In the genomic region with DNA sequence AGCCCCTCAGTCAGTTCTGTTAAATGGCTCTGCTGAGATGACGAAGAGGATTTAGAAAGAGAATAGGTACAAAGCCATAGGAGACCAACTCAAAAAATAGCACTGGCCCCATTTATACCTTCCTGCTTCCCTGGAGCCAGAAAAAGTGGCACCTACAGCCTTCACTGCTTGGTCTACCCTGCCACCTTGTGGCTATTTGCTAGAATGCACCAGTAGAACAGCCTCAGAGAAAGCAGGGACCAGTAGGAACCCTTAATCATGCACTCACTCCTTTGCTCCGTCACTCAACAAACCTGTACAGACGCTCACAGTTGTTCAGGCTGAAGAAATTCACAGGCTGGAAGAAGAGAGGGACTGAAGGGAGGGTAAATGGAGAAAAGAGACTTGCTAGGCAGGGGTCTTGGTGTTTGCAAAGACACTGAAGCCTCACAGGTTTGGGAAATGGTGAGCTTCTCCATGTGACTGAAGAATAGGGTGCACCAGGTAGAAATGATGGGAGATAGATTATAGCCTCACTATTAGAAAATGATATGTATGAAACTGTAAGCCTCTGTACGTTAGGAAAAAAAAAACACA, we compare ENCODE assay signal across 8 cellular contexts. TPM values are rescaled to one million over a fixed set of nuclear protein-coding genes. Genes with fewer than 3 reads are reported as not detected.
DNase-seq lines count a peak whose midpoint lies in the region; ATAC-seq and TF ChIP-seq lines count a peak whose summit lies in the region.

No MANE protein-coding gene starts in this region.

- DNase-seq in NCI-H460 (ENCODE audit: extremely low read depth, low read depth) (peak; percentile 69), chondrocyte (ENCODE audit: low spot score) (no peak), right lobe of liver (peak in 1 of 3 donors; percentile 77)
- peak; percentile 70 for DNase-seq in activated CD4-positive, CD25-positive, alpha-beta regulatory T cell treated with anti-CD3 and anti-CD28 coated beads, Interleukin-2, amount 50 U/mL, for 72 hours
- peak; percentile 50 for DNase-seq in stimulated activated CD8-positive, alpha-beta memory T cell treated with anti-CD3 and anti-CD28 coated beads, Interleukin-15, amount 100 ng/mL, for 1 hour (ENCODE audit: low read depth)

- H3K4me3 ChIP-seq in right lobe of liver = no peak overlapping the region

- no peak overlapping the region for H3K27ac ChIP-seq in C4-2B
- H3K27ac ChIP-seq in right lobe of liver = no peak overlapping the region

- H3K4me1 ChIP-seq in right lobe of liver = peaks cover 0 to 15% (median 4%) of the 10 kb centered on the region in 4 donors

- TF ChIP-seq CTCF in C4-2B (conservative IDR thresholded peaks at IDR 0.05) (peak; percentile 97), chondrocyte (IDR thresholded peaks at IDR 0.05) (peak; percentile 92), right lobe of liver (IDR thresholded peaks at IDR 0.05) (peak; percentile 94 to 95 (median 94))

- no peaks in the 10 kb centered on the region for H3K4me1 Mint-ChIP-seq in chondrocyte (ENCODE audit: low read depth)

- peaks cover 3% of the 10 kb centered on the region for H3K27me3 Mint-ChIP-seq in chondrocyte (ENCODE audit: low read depth)

- H3K9me3 ChIP-seq in right lobe of liver = no peaks in the 10 kb centered on the region

- H3K4me3 Mint-ChIP-seq in chondrocyte (ENCODE audit: unreplicated experiment) = no peak overlapping the region

- no peak for TF ChIP-seq POLR2A in right lobe of liver (IDR thresholded peaks at IDR 0.05)

- H3K36me3 Mint-ChIP-seq in chondrocyte (ENCODE audit: low read depth) = no peaks in the 10 kb centered on the region

- no peaks in the 10 kb centered on the region for H3K27me3 ChIP-seq in right lobe of liver

- H3K27ac Mint-ChIP-seq in chondrocyte (ENCODE audit: unreplicated experiment) = no peak overlapping the region

- no peaks in the 10 kb centered on the region for H3K9me3 Mint-ChIP-seq in chondrocyte (ENCODE audit: low read depth)

- intact Hi-C loops in right lobe of liver (cut with DNase I) = no loop called here

- H3K36me3 ChIP-seq in right lobe of liver = no peaks in the 10 kb centered on the region

- WGBS in right lobe of liver (ENCODE audit: insufficient coverage, low coverage, low lambda C conversion rate, missing lambda C conversion rate) = 14% methylated on average over 4 of the region's 4 CpGs

- peak; percentile 73 for ATAC-seq in GM19324 (IDR thresholded peaks at IDR 0.05; ENCODE audit: low FRiP score, unreplicated experiment)
- ATAC-seq in HG03439 (IDR thresholded peaks at IDR 0.05; ENCODE audit: unreplicated experiment) = peak; percentile 82
- ATAC-seq in right lobe of liver = peak; percentile 93 to 96 (median 94)

RNA-seq across cellular contexts. Expression of a gene that starts 12.1 kb away (rescaled TPM):
- not detected in 2 replicates for total RNA-seq in NCI-H460 (2014; rRNA removed; shearing (Covaris generic))
- not detected in 2 replicates for polyA plus RNA-seq in NCI-H460 (2014; cell fraction: nucleus; rRNA removed)
- total RNA-seq in chondrocyte (not detected in 3 replicates), right lobe of liver (not detected)

RNA-seq across cellular contexts. Expression of a gene that starts 30.8 kb away (rescaled TPM):
- total RNA-seq in NCI-H460 (2014; rRNA removed; shearing (Covaris generic)) = 11.0 and 13.7 TPM in 2 replicates
- polyA plus RNA-seq in NCI-H460 (2014; cell fraction: nucleus; rRNA removed) = 8.0 and 10.3 TPM in 2 replicates
- 45.2 to 46.7 TPM (median 46.0 TPM) in 3 replicates for total RNA-seq in chondrocyte
- 10 to 100 TPM; 29.1 to 67.5 (median 41.8) TPM for total RNA-seq in right lobe of liver

RNA-seq across cellular contexts. Expression of a gene that starts 44.3 kb away (rescaled TPM):
- not detected in 2 replicates for total RNA-seq in NCI-H460 (2014; rRNA removed; shearing (Covaris generic))
- not detected in 2 replicates for polyA plus RNA-seq in NCI-H460 (2014; cell fraction: nucleus; rRNA removed)
- total RNA-seq in chondrocyte (not detected in 3 replicates), right lobe of liver (not detected)
